In genomic region chr13:99028890-99029289, GRCh38 we compare ENCODE assay signal across 8 cellular contexts. TPM values are rescaled to one million over a fixed set of nuclear protein-coding genes. Genes with fewer than 3 reads are reported as not detected.
A peak's percentile ranks its signal among the peaks of the same experiment; 100 is the strongest.
DNase-seq lines count a peak whose midpoint lies in the region; ATAC-seq and TF ChIP-seq lines count a peak whose summit lies in the region.

No MANE protein-coding gene starts in this region.

- peak overlapping the region; percentile 98 for H3K27ac Mint-ChIP-seq in activated T-helper 17 cell treated with anti-CD3 and anti-CD28 coated beads, Interleukin-2, amount 50 U/mL, for 72 hours
- no peak overlapping the region for H3K27ac Mint-ChIP-seq in osteocyte (ENCODE audit: unreplicated experiment)

- H4K5ac ChIP-seq in mesendoderm (ENCODE audit: low read length) = no peak overlapping the region

- no peaks in the 10 kb centered on the region for H3K9me2 ChIP-seq in DOHH2 (replicated peaks; ENCODE audit: control insufficient read depth, low read length)

- H3K36me3 ChIP-seq in DOHH2 (ENCODE audit: control insufficient read depth, low read length) (no peaks in the 10 kb centered on the region), mesendoderm (ENCODE audit: control insufficient read depth, insufficient read depth, low read length) (no peaks in the 10 kb centered on the region)

- H4K8ac ChIP-seq in mesendoderm (ENCODE audit: low read depth, low read length) = no peak overlapping the region

- H3K9me3 ChIP-seq in DOHH2 (ENCODE audit: control insufficient read depth, insufficient read depth, low read length) = peaks cover 3% of the 10 kb centered on the region; the same call in 1 of the 2 replicates

- no peaks in the 10 kb centered on the region for H3K9me3 Mint-ChIP-seq in activated T-helper 17 cell treated with anti-CD3 and anti-CD28 coated beads, Interleukin-2, amount 50 U/mL, for 72 hours
- H3K9me3 Mint-ChIP-seq in osteocyte (ENCODE audit: unreplicated experiment) = peaks cover 11% of the 10 kb centered on the region

- H4K20me1 ChIP-seq in DOHH2 (ENCODE audit: control insufficient read depth, insufficient read depth, low read depth, low read length) = no peaks in the 10 kb centered on the region

- no peaks in the 10 kb centered on the region for H3K27me3 Mint-ChIP-seq in activated T-helper 17 cell treated with anti-CD3 and anti-CD28 coated beads, Interleukin-2, amount 50 U/mL, for 72 hours
- no peaks in the 10 kb centered on the region for H3K27me3 Mint-ChIP-seq in osteocyte (ENCODE audit: unreplicated experiment)

- TF ChIP-seq CTCF in DOHH2 (IDR thresholded peaks at IDR 0.05; ENCODE audit: low read depth, low read length, poor library complexity, severe bottlenecking) (peak; percentile 49), osteocyte (IDR thresholded peaks at IDR 0.05) (no peak)

- H3K23ac ChIP-seq in mesendoderm (ENCODE audit: low read length) = no peak overlapping the region

- H3F3A ChIP-seq in DOHH2 (ENCODE audit: control insufficient read depth, insufficient read depth) = no peaks in the 10 kb centered on the region

- ATAC-seq in activated T-helper 17 cell treated with anti-CD3 and anti-CD28 coated beads, Interleukin-2, amount 50 U/mL, for 72 hours (replicated peaks) = peak; percentile 33
- ATAC-seq in HG03095 (IDR thresholded peaks at IDR 0.05; ENCODE audit: unreplicated experiment) = no peak

- H3K18ac ChIP-seq in mesendoderm (ENCODE audit: low read length) = no peak overlapping the region

- peaks cover 4% of the 10 kb centered on the region for H3K36me3 Mint-ChIP-seq in activated T-helper 17 cell treated with anti-CD3 and anti-CD28 coated beads, Interleukin-2, amount 50 U/mL, for 72 hours (ENCODE audit: low read depth)
- H3K36me3 Mint-ChIP-seq in osteocyte (ENCODE audit: unreplicated experiment) = no peaks in the 10 kb centered on the region

- H3K79me2 ChIP-seq in DOHH2 (ENCODE audit: control insufficient read depth, low read length) = no peaks in the 10 kb centered on the region
- H3K79me2 ChIP-seq in mesendoderm (ENCODE audit: control insufficient read depth, insufficient read depth, low read length) = no peaks in the 10 kb centered on the region

- no peak overlapping the region for H3K9ac ChIP-seq in mesendoderm (ENCODE audit: low read length)

- no peak overlapping the region for H3K4me2 ChIP-seq in DOHH2 (ENCODE audit: low read length)
- no peak overlapping the region for H3K4me2 ChIP-seq in mesendoderm (ENCODE audit: low read length)

- H2BK15ac ChIP-seq in mesendoderm (replicated peaks; ENCODE audit: low read depth) = no peak overlapping the region

- DNase-seq in Kasumi-1 (lab: John Stamatoyannopoulos, UW) (peak; percentile 30 to 47), mesendoderm (peak; percentile 80), GM19238 (ENCODE audit: insufficient read length, low spot score) (no peak), osteocyte (ENCODE audit: extremely low spot score, unreplicated experiment) (no peak), kidney glomerular epithelial cell (lab: John Stamatoyannopoulos, UW) (no peak)

- no peak overlapping the region for H3K4ac ChIP-seq in mesendoderm (ENCODE audit: low read depth, low read length)

- H3K4me3 ChIP-seq in DOHH2 (ENCODE audit: low read length) = no peak overlapping the region
- no peak overlapping the region for H3K4me3 ChIP-seq in mesendoderm (ENCODE audit: low read length)

- peaks cover 9% of the 10 kb centered on the region for H3K27me3 ChIP-seq in DOHH2 (ENCODE audit: control insufficient read depth, low read length)
- no peaks in the 10 kb centered on the region for H3K27me3 ChIP-seq in mesendoderm (ENCODE audit: insufficient read depth, low read length, poor library complexity)

- H3K4me1 ChIP-seq in DOHH2 (ENCODE audit: control insufficient read depth, low read length) = no peaks in the 10 kb centered on the region
- H3K4me1 ChIP-seq in mesendoderm (ENCODE audit: control insufficient read depth, low read depth, low read length) = no peaks in the 10 kb centered on the region

- peak overlapping the region; percentile 81 for H3K4me3 Mint-ChIP-seq in activated T-helper 17 cell treated with anti-CD3 and anti-CD28 coated beads, Interleukin-2, amount 50 U/mL, for 72 hours
- H3K4me3 Mint-ChIP-seq in osteocyte (ENCODE audit: unreplicated experiment) = no peak overlapping the region

- H3K79me1 ChIP-seq in mesendoderm (ENCODE audit: low read length) = no peaks in the 10 kb centered on the region

- H3K4me1 Mint-ChIP-seq in activated T-helper 17 cell treated with anti-CD3 and anti-CD28 coated beads, Interleukin-2, amount 50 U/mL, for 72 hours = peaks cover 55% of the 10 kb centered on the region
- H3K4me1 Mint-ChIP-seq in osteocyte (ENCODE audit: unreplicated experiment) = peaks cover 19% of the 10 kb centered on the region

- no peak overlapping the region for H2BK120ac ChIP-seq in mesendoderm (ENCODE audit: low read depth, low read length)

- H3K27ac ChIP-seq in DOHH2 (ENCODE audit: low read depth, low read length) (no peak overlapping the region), mesendoderm (ENCODE audit: low read depth, low read length) (no peak overlapping the region)

- no peak overlapping the region for H2BK5ac ChIP-seq in mesendoderm (ENCODE audit: low read length)

- no peak overlapping the region for H2AK5ac ChIP-seq in mesendoderm (ENCODE audit: low read length)

- H3K56ac ChIP-seq in mesendoderm (ENCODE audit: low read length) = no peak overlapping the region

RNA-seq across cellular contexts. Expression of gene DOCK9, which starts 51.0 kb away (rescaled TPM):
- 10 to 100 TPM; 50.2 to 70.4 TPM for total RNA-seq in activated T-helper 17 cell treated with anti-CD3 and anti-CD28 coated beads, Interleukin-2, amount 50 U/mL, for 72 hours
- polyA plus RNA-seq in mesendoderm (2013, experiment 1 of 2) = 9.6 TPM
- polyA plus RNA-seq in mesendoderm (2013, experiment 2 of 2) = 10.6 TPM
- total RNA-seq in osteocyte = 23.9 and 24.1 TPM in 2 replicates

Comparison
In these comparisons a context has a peak if more than half of its experiments do, and no peak if none do; other contexts are left out.
1. DNase-seq: peak in Kasumi-1 (2 of 2) and mesendoderm (single experiment); none in GM19238 (single experiment), osteocyte (single experiment) and kidney glomerular epithelial cell (single experiment).